Comparison of ENCODE assay signal across 8 cellular contexts in genomic region chr1:47179023-47179987, GRCh38. TPM values are rescaled to one million over a fixed set of nuclear protein-coding genes. Genes with fewer than 3 reads are reported as not detected.
A peak's percentile ranks its signal among the peaks of the same experiment; 100 is the strongest.
DNase-seq lines count a peak whose midpoint lies in the region; ATAC-seq and TF ChIP-seq lines count a peak whose summit lies in the region.

No MANE protein-coding gene starts in this region.

- intact Hi-C loops in activated CD4-positive, alpha-beta memory T cell treated with anti-CD3 and anti-CD28 coated beads for 36 hours (cut with micrococcal nuclease), result loop anchor here (1.0 to 10.0 kb wide), 5 partner anchors 84 to 548 kb away; partner anchors contain the start of gene STIL

- TF ChIP-seq CTCF in lung (IDR thresholded peaks at IDR 0.05; ENCODE audit: control extremely low read depth, extremely low read depth), result peak; percentile 91

- H3K9me3 Mint-ChIP-seq in activated CD4-positive, alpha-beta memory T cell treated with anti-CD3 and anti-CD28 coated beads for 36 hours, result no peaks in the 10 kb centered on the region

- peak; percentile 92 for ATAC-seq in GM19463 (IDR thresholded peaks at IDR 0.05; ENCODE audit: unreplicated experiment)
- ATAC-seq in lung (ENCODE audit: insufficient read depth, low FRiP score), result peak; percentile 78

- POLR2A ChIA-PET in activated CD4-positive, alpha-beta memory T cell treated with anti-CD3 and anti-CD28 coated beads for 36 hours (lab: Charles Lee), result interaction anchor here (0.8 to 1.0 kb wide), 2 partner anchors 11 to 154 kb away, joined by 3 to 6 read pairs; partner anchors contain the start of genes CMPK1 and PDZK1IP1

- H3K9me3 ChIP-seq in lung (ENCODE audit: control insufficient read depth in 2 of 2, insufficient read depth in 1 of 2, low read length in 1 of 2), result no peaks in the 10 kb centered on the region

- H3K4me1 ChIP-seq in lung (ENCODE audit: control insufficient read depth in 2 of 2, insufficient read depth in 2 of 2, low read length in 2 of 2), result peaks cover 0 to 5% of the 10 kb centered on the region in 2 donors

- peaks cover 29% of the 10 kb centered on the region for H3K27me3 Mint-ChIP-seq in activated CD4-positive, alpha-beta memory T cell treated with anti-CD3 and anti-CD28 coated beads for 36 hours

- peak overlapping the region; percentile 74 for H3K4me3 Mint-ChIP-seq in activated CD4-positive, alpha-beta memory T cell treated with anti-CD3 and anti-CD28 coated beads for 36 hours

- no peak overlapping the region for H3K4me3 ChIP-seq in lung

- peaks cover 8% of the 10 kb centered on the region for H3K4me1 Mint-ChIP-seq in activated CD4-positive, alpha-beta memory T cell treated with anti-CD3 and anti-CD28 coated beads for 36 hours (ENCODE audit: low read depth)

- no peak overlapping the region for H3K27ac Mint-ChIP-seq in activated CD4-positive, alpha-beta memory T cell treated with anti-CD3 and anti-CD28 coated beads for 36 hours

- H3K36me3 ChIP-seq in lung (ENCODE audit: control insufficient read depth in 2 of 2, insufficient read depth in 2 of 2, low read length in 2 of 2), result no peaks in the 10 kb centered on the region

- 5 to 11% methylated on average over 30 of the region's 30 CpGs for WGBS in lung, 2 donors

- DNase-seq in CMK (ENCODE audit: low read depth), result peak; percentile 97
- peak; percentile 95 for DNase-seq in HK-2 (ENCODE audit: unreplicated experiment)
- DNase-seq in NCI-H774 (lab: John Stamatoyannopoulos, UW), result peak; percentile 95
- peak; percentile 91 for DNase-seq in activated CD4-positive, alpha-beta memory T cell treated with anti-CD3 and anti-CD28 coated beads for 36 hours
- peak; percentile 57 for DNase-seq in effector CD4-positive, alpha-beta T cell
- peak; percentile 90 for DNase-seq in lung (ENCODE audit: low spot score)
- DNase-seq in stimulated activated CD4-positive, alpha-beta T cell treated with anti-CD3 and anti-CD28 coated beads, TNF-alpha, amount 100 ng/mL, for 4 hours (ENCODE audit: low read depth in 3 of 3), result peak; percentile 41 to 52 (median 42)

- peak overlapping the region in 1 of 2 donors; percentile 64 for H3K27ac ChIP-seq in lung (ENCODE audit: low read depth in 1 of 2, low read length in 1 of 2)

- CTCF ChIA-PET in activated CD4-positive, alpha-beta memory T cell treated with anti-CD3 and anti-CD28 coated beads for 36 hours (lab: Charles Lee), result interaction anchor here (0.6 to 6.4 kb wide), 45 partner anchors 9 to 810 kb away, joined by 3 to 109 read pairs (median 4); partner anchors contain the start of genes CMPK1, FOXD2, PDZK1IP1 and STIL

- H3K27me3 ChIP-seq in lung (ENCODE audit: control insufficient read depth, insufficient read depth), result no peaks in the 10 kb centered on the region

- no peaks in the 10 kb centered on the region for H3K36me3 Mint-ChIP-seq in activated CD4-positive, alpha-beta memory T cell treated with anti-CD3 and anti-CD28 coated beads for 36 hours

RNA-seq across cellular contexts. Expression of gene PDZK1IP1, which starts 10.5 kb away (rescaled TPM):
- total RNA-seq in activated CD4-positive, alpha-beta memory T cell treated with anti-CD3 and anti-CD28 coated beads for 36 hours, result not detected
- 10 to 100 TPM; 68.5 to 72.6 TPM for total RNA-seq in lung
- polyA plus RNA-seq in lung, result 100 to 1,000 TPM in 1 of 2 donors, 10 to 100 TPM in 1; 44.8 to 324 TPM

RNA-seq across cellular contexts. Expression of gene CYP4A22, which starts 42.1 kb away (rescaled TPM):
- total RNA-seq in activated CD4-positive, alpha-beta memory T cell treated with anti-CD3 and anti-CD28 coated beads for 36 hours, result not detected
- under 1 TPM; 0.14 to 0.18 TPM for total RNA-seq in lung
- polyA plus RNA-seq in lung, result under 1 TPM; 0.05 to 0.16 TPM

RNA-seq across cellular contexts. Expression of gene TAL1, which starts 52.7 kb away (rescaled TPM):
- under 1 TPM in 1 of 2 experiments, not detected in 1; 0.07 TPM for total RNA-seq in activated CD4-positive, alpha-beta memory T cell treated with anti-CD3 and anti-CD28 coated beads for 36 hours
- 1 to 10 TPM; 9.3 to 9.6 TPM for total RNA-seq in lung
- polyA plus RNA-seq in lung, result 1 to 10 TPM; 6.4 to 8.8 TPM

Comparison
In these comparisons a context has a peak if more than half of its experiments do, and no peak if none do; other contexts are left out.
1. DNase-seq: peak in every context shown above with its lines; median percentile 97 in CMK; 95 in HK-2; 95 in NCI-H774; 91 in activated CD4-positive, alpha-beta memory T cell treated with anti-CD3 and anti-CD28 coated beads for 36 hours; 90 in lung; 57 in effector CD4-positive, alpha-beta T cell; 42 in stimulated activated CD4-positive, alpha-beta T cell treated with anti-CD3 and anti-CD28 coated beads, TNF-alpha, amount 100 ng/mL, for 4 hours.
2. RNA of gene PDZK1IP1, which starts 10.5 kb away (total RNA-seq): 68.5 to 72.6 TPM in lung; not detected in activated CD4-positive, alpha-beta memory T cell treated with anti-CD3 and anti-CD28 coated beads for 36 hours; every median in the first group is over 10 times any median in the second.
3. RNA of gene TAL1, which starts 52.7 kb away (total RNA-seq): 9.3 to 9.6 TPM in lung; 0.07 TPM in activated CD4-positive, alpha-beta memory T cell treated with anti-CD3 and anti-CD28 coated beads for 36 hours; every median in the first group is over 4 times any median in the second.